Comparison of ENCODE assay signal across 8 cellular contexts in the genomic region with DNA sequence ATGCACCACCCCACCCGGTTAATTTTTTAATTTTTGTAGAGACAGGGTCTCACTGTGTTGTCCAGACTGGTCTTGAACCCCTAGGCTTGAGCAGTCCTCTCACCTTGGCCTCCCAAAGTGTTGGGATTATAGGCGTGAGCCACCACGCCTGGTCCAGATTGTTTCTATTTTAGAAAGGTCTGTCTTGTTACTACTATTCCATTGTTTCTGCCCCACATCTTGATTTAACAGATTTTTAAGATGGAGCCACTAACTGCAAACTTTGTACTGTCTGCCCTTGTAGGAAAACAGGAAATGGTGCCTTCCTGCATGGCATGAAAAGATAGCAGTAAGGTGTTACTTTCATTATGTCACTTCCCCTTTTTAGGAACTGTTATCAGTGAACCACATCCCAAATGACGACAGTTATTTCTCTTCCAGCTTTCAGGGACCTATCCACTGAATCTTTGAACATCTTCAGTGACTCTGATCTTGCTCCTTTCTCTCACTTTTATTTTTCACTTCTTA. TPM values are rescaled to one million over a fixed set of nuclear protein-coding genes. Genes with fewer than 3 reads are reported as not detected.
DNase-seq lines count a peak whose midpoint lies in the region; ATAC-seq lines count a peak whose summit lies in the region.
"Had no signal": no experiment of that assay in that cellular context is flagged by ENCODE, and none has a peak within 500 bp of the region (broad histone marks: within the 10 kb centered on the region; RNA-seq: fewer than 3 reads in every experiment).

No MANE protein-coding gene starts in this region.

- intact Hi-C loops in left cardiac atrium (cut with DNase I): no loop called here

- DNase-seq in GM19238 (ENCODE audit: insufficient read length, low spot score) (peak; percentile 24), SIG-M5 (lab: John Stamatoyannopoulos, UW) (peak; percentile 59), pulmonary artery endothelial cell (ENCODE audit: low read depth, low spot score) (peak; percentile 47), NCI-H774 (lab: John Stamatoyannopoulos, UW) (no peak), pons (ENCODE audit: low spot score) (no peak), left cardiac atrium (no peak)
- DNase-seq: midbrain had no signal

- ATAC-seq in HG02981 (IDR thresholded peaks at IDR 0.05; ENCODE audit: unreplicated experiment): peak; percentile 88
- ATAC-seq in left cardiac atrium: no peak

RNA-seq across cellular contexts. Expression of a gene that starts 23.2 kb away (rescaled TPM):
- total RNA-seq in pulmonary artery endothelial cell: 108 and 135 TPM in 2 replicates
- total RNA-seq in left cardiac atrium: 10 to 100 TPM; 29.6 to 53.2 TPM

RNA-seq across cellular contexts. Expression of a gene that starts 23.4 kb away (rescaled TPM):
- total RNA-seq in pulmonary artery endothelial cell (13.3 and 14.0 TPM in 2 replicates), left cardiac atrium (10 to 100 TPM; 27.2 to 28.4 TPM)

RNA-seq across cellular contexts. Expression of a gene that starts 56.6 kb away (rescaled TPM):
- total RNA-seq in pulmonary artery endothelial cell: 14.0 and 20.4 TPM in 2 replicates
- total RNA-seq in left cardiac atrium: 1 to 10 TPM; 5.9 to 6.4 TPM

Comparison
In these comparisons a context has a peak if more than half of its experiments do, and no peak if none do; other contexts are left out.
1. DNase-seq: peak in GM19238 (single experiment), SIG-M5 (single experiment) and pulmonary artery endothelial cell (single experiment); none in NCI-H774 (single experiment), pons (single experiment) and left cardiac atrium (single experiment).